In the genomic region with DNA sequence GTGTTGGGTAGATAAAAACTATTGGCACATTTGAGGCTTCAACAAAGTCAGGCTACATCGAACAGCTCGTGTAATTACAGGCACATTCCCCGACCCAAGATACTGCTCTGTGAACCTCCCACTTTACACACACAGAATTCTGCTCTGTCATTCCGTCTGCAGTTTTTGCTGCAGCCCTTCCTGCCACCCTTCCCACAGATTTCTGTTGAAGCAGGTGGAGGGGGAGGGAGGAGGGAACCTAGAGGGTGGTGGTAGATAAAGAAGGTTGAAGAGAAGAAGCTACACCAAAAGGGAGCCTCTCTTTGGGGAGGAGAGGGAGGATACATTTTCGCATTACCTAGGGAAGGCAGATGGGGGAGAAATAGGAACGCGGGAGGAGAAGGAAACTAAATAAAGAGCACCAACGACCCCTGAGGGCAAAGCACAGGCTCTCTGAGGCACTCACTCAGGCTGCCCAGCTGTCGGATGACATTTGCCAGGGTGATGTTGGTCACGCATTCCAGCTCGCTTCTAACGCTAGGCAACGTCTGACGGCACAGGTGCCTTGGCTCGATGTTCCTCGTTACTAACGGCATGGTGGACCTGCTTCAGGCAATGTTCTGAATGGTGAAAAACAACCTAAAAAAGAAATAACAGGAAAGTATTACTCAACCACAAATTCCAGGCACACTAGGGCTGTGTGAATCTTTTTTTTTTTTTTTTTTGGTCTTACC, we compare ENCODE assay signal across 8 cellular contexts. TPM values are rescaled to one million over a fixed set of nuclear protein-coding genes. Genes with fewer than 3 reads are reported as not detected.
DNase-seq lines count a peak whose midpoint lies in the region; TF ChIP-seq lines count a peak whose summit lies in the region.

No MANE protein-coding gene starts in this region.

- peak in 1 of 2 donors; percentile 33 for TF ChIP-seq POLR2A in thyroid gland (IDR thresholded peaks at IDR 0.05)

- CTCF ChIA-PET in HEK293T (lab: Yijun Ruan, JAX), result interaction anchor here (0.9 kb wide), 1 partner anchor 23 kb away, joined by 4 read pairs; no protein-coding TSS in a partner anchor

- intact Hi-C loops in thyroid gland (cut with DNase I), result loop anchor here (10.0 kb wide), 1 partner anchor 56 kb away; no protein-coding TSS in a partner anchor

- peaks cover 50% of the 10 kb centered on the region for H3K36me3 ChIP-seq in mesodermal cell (ENCODE audit: control insufficient read depth, insufficient read depth, low read length)
- no peaks in the 10 kb centered on the region for H3K36me3 ChIP-seq in thyroid gland

- TF ChIP-seq CTCF in thyroid gland (IDR thresholded peaks at IDR 0.05), result no peak

- POLR2A ChIA-PET in HEK293T (lab: Yijun Ruan, JAX), result no interaction called here

- DNase-seq in EH (ENCODE audit: low read depth), result peak; percentile 48
- DNase-seq in OCI-M1 (lab: John Stamatoyannopoulos, UW), result peak; percentile 90
- DNase-seq in thyroid gland, result peak; percentile 78 to 81
- DNase-seq in HEK293T (ENCODE audit: extremely low spot score), result no peak
- no peak for DNase-seq in NCI-H1105 treated with DMSO at 0.1 percent for 48 hours (lab: John Stamatoyannopoulos, UW)
- DNase-seq in NCI-H748 (lab: John Stamatoyannopoulos, UW; ENCODE audit: unreplicated experiment), result no peak

- H3K9me3 ChIP-seq in mesodermal cell (ENCODE audit: control insufficient read depth, low read length) (no peaks in the 10 kb centered on the region), thyroid gland (no peaks in the 10 kb centered on the region)

- H3K4me3 ChIP-seq in mesodermal cell (ENCODE audit: extremely low read depth, insufficient read depth, low read length, poor library complexity, severe bottlenecking), result no peak overlapping the region
- H3K4me3 ChIP-seq in thyroid gland (replicated peaks in 1 of 3), result no peak overlapping the region

- H3K27ac ChIP-seq in cingulate gyrus (ENCODE audit: low read depth, low read length) (peak overlapping the region; percentile 96), mesodermal cell (ENCODE audit: low read depth, low read length, severe bottlenecking) (peak overlapping the region; percentile 90), thyroid gland (peak overlapping the region; percentile 85 to 96 (median 86))

- H3K27me3 ChIP-seq in thyroid gland, result no peaks in the 10 kb centered on the region

- 31 to 35% methylated on average over 4 to 8 of the region's 17 CpGs for WGBS in mesodermal cell (ENCODE audit: insufficient coverage in 2 of 2), 2 experiments
- 10 to 13% methylated on average over 17 of the region's 17 CpGs for WGBS in thyroid gland, 2 donors

- peaks cover 40% of the 10 kb centered on the region for H3K4me1 ChIP-seq in mesodermal cell (ENCODE audit: control insufficient read depth, insufficient read depth, low read length, poor library complexity, severe bottlenecking)
- peaks cover 63 to 72% of the 10 kb centered on the region in 2 donors for H3K4me1 ChIP-seq in thyroid gland

TF ChIP-seq in HEK293T, 16 proteins besides CTCF, POLR2A, EP300 and RAD21:
- no peak for TF ChIP-seq SUZ12 (IDR thresholded peaks at IDR 0.05)
- TF ChIP-seq LEF1 (IDR thresholded peaks at IDR 0.05; ENCODE audit: borderline replicate concordance), result no peak
- TF ChIP-seq ARNT (IDR thresholded peaks at IDR 0.05), result no peak
- TF ChIP-seq HDGF (IDR thresholded peaks at IDR 0.05; ENCODE audit: borderline replicate concordance), result no peak
- TF ChIP-seq FOXA1 (IDR thresholded peaks at IDR 0.05), result no peak
- no peak for TF ChIP-seq NFRKB (IDR thresholded peaks at IDR 0.05)
- no peak for TF ChIP-seq ZNF384 (IDR thresholded peaks at IDR 0.05)
- TF ChIP-seq, protein P1, sequence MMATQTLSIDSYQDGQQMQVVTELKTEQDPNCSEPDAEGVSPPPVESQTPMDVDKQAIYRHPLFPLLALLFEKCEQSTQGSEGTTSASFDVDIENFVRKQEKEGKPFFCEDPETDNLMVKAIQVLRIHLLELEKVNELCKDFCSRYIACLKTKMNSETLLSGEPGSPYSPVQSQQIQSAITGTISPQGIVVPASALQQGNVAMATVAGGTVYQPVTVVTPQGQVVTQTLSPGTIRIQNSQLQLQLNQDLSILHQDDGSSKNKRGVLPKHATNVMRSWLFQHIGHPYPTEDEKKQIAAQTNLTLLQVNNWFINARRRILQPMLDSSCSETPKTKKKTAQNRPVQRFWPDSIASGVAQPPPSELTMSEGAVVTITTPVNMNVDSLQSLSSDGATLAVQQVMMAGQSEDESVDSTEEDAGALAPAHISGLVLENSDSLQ (IDR thresholded peaks at IDR 0.05), result no peak
- no peak for TF ChIP-seq CTBP1 (IDR thresholded peaks at IDR 0.05; ENCODE audit: borderline replicate concordance)
- TF ChIP-seq FOXK2 (IDR thresholded peaks at IDR 0.05), result no peak
- no peak for TF ChIP-seq TARDBP (IDR thresholded peaks at IDR 0.05)
- no peak for TF ChIP-seq ELF4 (IDR thresholded peaks at IDR 0.05)
- no peak for TF ChIP-seq SP1 (IDR thresholded peaks at IDR 0.05)
- TF ChIP-seq BHLHE40 (IDR thresholded peaks at IDR 0.05; ENCODE audit: borderline replicate concordance), result no peak
- no peak for TF ChIP-seq FOXM1 (IDR thresholded peaks at IDR 0.05; ENCODE audit: borderline replicate concordance)
- no peak for TF ChIP-seq L3MBTL2 (conservative IDR thresholded peaks at IDR 0.05)

RNA-seq across cellular contexts. Expression of a gene that starts 36.0 kb away (rescaled TPM):
- polyA plus RNA-seq in mesodermal cell (2013, experiment 1 of 2), result 6.0 TPM
- 6.1 TPM for polyA plus RNA-seq in mesodermal cell (2013, experiment 2 of 2)
- 1 to 10 TPM in 1 of 4 donors, under 1 TPM in 3; 0.11 to 2.1 (median 0.60) TPM for total RNA-seq in thyroid gland

RNA-seq across cellular contexts. Expression of a gene that starts 45.3 kb away (rescaled TPM):
- 3.1 TPM for polyA plus RNA-seq in mesodermal cell (2013, experiment 1 of 2)
- polyA plus RNA-seq in mesodermal cell (2013, experiment 2 of 2), result 1.2 TPM
- total RNA-seq in thyroid gland, result under 1 TPM in 3 of 4 donors, not detected in 1; 0.50 to 0.63 (median 0.54) TPM

RNA-seq across cellular contexts. Expression of a gene that starts 53.8 kb away (rescaled TPM):
- 131 TPM for polyA plus RNA-seq in mesodermal cell (2013, experiment 1 of 2)
- 74.3 TPM for polyA plus RNA-seq in mesodermal cell (2013, experiment 2 of 2)
- 10 to 100 TPM in 2 of 4 donors, 1 to 10 TPM in 2; 7.4 to 33.4 (median 10.7) TPM for total RNA-seq in thyroid gland

Comparison
In these comparisons a context has a peak if more than half of its experiments do, and no peak if none do; other contexts are left out.
1. DNase-seq: peak in EH (single experiment), OCI-M1 (single experiment) and thyroid gland (2 of 2); none in HEK293T (single experiment), NCI-H1105 treated with DMSO at 0.1 percent for 48 hours (single experiment) and NCI-H748 (single experiment).
2. Peak in every context shown above with its lines, with median percentiles within 50 percentile points of each other: H3K27ac ChIP-seq.